ENCODE assay signal across 25 cellular contexts in the genomic region with DNA sequence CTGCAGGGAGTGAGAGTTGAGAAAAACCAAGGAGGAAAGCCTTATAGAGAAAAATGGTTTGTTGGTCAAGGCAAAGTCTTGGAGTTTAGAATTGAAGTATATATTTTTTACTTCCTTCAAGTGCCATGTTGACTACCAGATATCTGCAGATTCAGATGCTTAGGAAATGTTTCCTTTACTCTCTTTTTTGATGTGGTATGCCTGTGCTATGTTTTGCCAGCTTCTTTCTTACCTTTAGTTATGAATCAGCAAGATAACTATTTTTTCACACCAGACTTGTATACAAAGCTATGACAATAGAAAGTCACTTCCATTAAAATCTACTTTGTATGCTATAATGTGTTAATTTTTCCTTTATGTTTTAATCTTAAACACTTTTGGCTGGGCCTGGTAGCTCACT. TPM values are rescaled to one million over a fixed set of nuclear protein-coding genes. Genes with fewer than 3 reads are reported as not detected.
DNase-seq lines count a peak whose midpoint lies in the region; ATAC-seq and TF ChIP-seq lines count a peak whose summit lies in the region.
"Had no signal": no experiment of that assay in that cellular context is flagged by ENCODE, and none has a peak within 500 bp of the region (broad histone marks: within the 10 kb centered on the region; RNA-seq: fewer than 3 reads in every experiment).

No MANE protein-coding gene starts in this region.

- peaks cover 6% of the 10 kb centered on the region; the same call in 1 of the 2 replicates for H3F3A ChIP-seq in Loucy (ENCODE audit: low read depth)

- no peak for TF ChIP-seq EP300 in transverse colon (IDR thresholded peaks at IDR 0.05; ENCODE audit: low read depth)

- H3K4me2 ChIP-seq in Loucy (ENCODE audit: low read depth, low read length, poor library complexity, severe bottlenecking), result peak overlapping the region; percentile 58
- H3K4me2 ChIP-seq: hepatocyte had no signal

- no peaks in the 10 kb centered on the region for H3K9me2 ChIP-seq in Loucy (replicated peaks; ENCODE audit: low read depth, low read length)

- H3K4me3 Mint-ChIP-seq in stimulated activated naive CD8-positive, alpha-beta T cell treated with anti-CD3 and anti-CD28 coated beads, Interleukin-15, Interleukin-2, amounts not matched to agents 100 ng/mL and 50 ng/mL, for 24 hours, result peak overlapping the region; percentile 6
- no peak overlapping the region for H3K4me3 Mint-ChIP-seq in activated CD8-positive, alpha-beta T cell treated with anti-CD3 and anti-CD28 coated beads, Interleukin-2, amount 10 ng/mL, durations not matched to agents 7 days and 5 days
- H3K4me3 Mint-ChIP-seq: stimulated activated memory B cell treated with anti-CD40 and anti-IgM and Interleukin-4, amounts not matched to agents 10 μg/mL and 1 μg/mL and 100 μg/mL, for 72 hours had no signal

- peaks cover 7% of the 10 kb centered on the region for H3K36me3 Mint-ChIP-seq in stimulated activated naive CD8-positive, alpha-beta T cell treated with anti-CD3 and anti-CD28 coated beads, Interleukin-15, Interleukin-2, amounts not matched to agents 100 ng/mL and 50 ng/mL, for 24 hours (ENCODE audit: low read depth)
- H3K36me3 Mint-ChIP-seq in activated CD8-positive, alpha-beta T cell treated with anti-CD3 and anti-CD28 coated beads, Interleukin-2, amount 10 ng/mL, durations not matched to agents 7 days and 5 days (ENCODE audit: low read depth), result peaks cover 34% of the 10 kb centered on the region

- POLR2A ChIA-PET in activated CD8-positive, alpha-beta T cell treated with anti-CD3 and anti-CD28 coated beads, Interleukin-2, amount 10 ng/mL, durations not matched to agents 7 days and 5 days (lab: Charles Lee), result no interaction called here

- no peaks in the 10 kb centered on the region for H3K27me3 Mint-ChIP-seq in stimulated activated naive CD8-positive, alpha-beta T cell treated with anti-CD3 and anti-CD28 coated beads, Interleukin-15, Interleukin-2, amounts not matched to agents 100 ng/mL and 50 ng/mL, for 24 hours
- no peaks in the 10 kb centered on the region for H3K27me3 Mint-ChIP-seq in activated CD8-positive, alpha-beta T cell treated with anti-CD3 and anti-CD28 coated beads, Interleukin-2, amount 10 ng/mL, durations not matched to agents 7 days and 5 days (ENCODE audit: low read depth)
- H3K27me3 Mint-ChIP-seq: stimulated activated memory B cell treated with anti-CD40 and anti-IgM and Interleukin-4, amounts not matched to agents 10 μg/mL and 1 μg/mL and 100 μg/mL, for 72 hours had no signal

- TF ChIP-seq CTCF in Loucy (conservative IDR thresholded peaks at IDR 0.05; ENCODE audit: low read length) (no peak), heart left ventricle (IDR thresholded peaks at IDR 0.05) (no peak), transverse colon (IDR thresholded peaks at IDR 0.05) (no peak)

- H3K9ac ChIP-seq in Loucy (ENCODE audit: low read depth, low read length, poor library complexity, severe bottlenecking), result no peak overlapping the region

- H3K9me3 ChIP-seq in Loucy (ENCODE audit: insufficient read depth, low read depth, low read length), result no peaks in the 10 kb centered on the region
- peaks cover 0 to 3% (median 0%) of the 10 kb centered on the region in 12 donors for H3K9me3 ChIP-seq in heart left ventricle
- no peaks in the 10 kb centered on the region for H3K9me3 ChIP-seq in transverse colon
- H3K9me3 ChIP-seq: MG63, neutrophil, testis had no signal

- no peak for ATAC-seq in stimulated activated naive CD8-positive, alpha-beta T cell treated with anti-CD3 and anti-CD28 coated beads, Interleukin-15, Interleukin-2, amounts not matched to agents 100 U/mL and 50 U/mL, for 24 hours
- ATAC-seq in activated CD8-positive, alpha-beta T cell treated with anti-CD3 and anti-CD28 coated beads, Interleukin-2, amount 10 ng/mL, durations not matched to agents 7 days and 5 days, result no peak
- no peak for ATAC-seq in heart left ventricle
- no peak for ATAC-seq in HG03045 (IDR thresholded peaks at IDR 0.05; ENCODE audit: unreplicated experiment)
- ATAC-seq: HCT116; left colon; stimulated activated memory B cell treated with anti-CD40 and anti-IgM and Interleukin-4, amounts not matched to agents 10 μg/mL and 1 μg/mL and 100 μg/mL, for 72 hours had no signal

- no peaks in the 10 kb centered on the region for H3K36me3 ChIP-seq in Loucy (ENCODE audit: insufficient read depth, low read length)
- no peaks in the 10 kb centered on the region for H3K36me3 ChIP-seq in heart left ventricle
- H3K36me3 ChIP-seq in transverse colon, result no peaks in the 10 kb centered on the region
- H3K36me3 ChIP-seq: MG63, neutrophil had no signal

- intact Hi-C loops in heart left ventricle (cut with DNase I) (no loop called here), transverse colon (cut with DNase I; ENCODE audit: low total_unique reads) (no loop called here)

- in situ Hi-C loops in transverse colon (cut with MboI; ENCODE audit: low pct_ligation_motif_present in 1 of 4, low pct_unique_long_range_greater_than_20kb in 1 of 4, low sequenced_read_pairs in 3 of 4), result no loop called here

- no peak overlapping the region for H3K27ac ChIP-seq in heart left ventricle
- H3K27ac ChIP-seq in transverse colon, result no peak overlapping the region
- H3K27ac ChIP-seq: hepatocyte, neutrophil, testis had no signal

- CTCF ChIA-PET in activated CD8-positive, alpha-beta T cell treated with anti-CD3 and anti-CD28 coated beads, Interleukin-2, amount 10 ng/mL, durations not matched to agents 7 days and 5 days (lab: Charles Lee), result interaction anchor here (1.4 kb wide), 1 partner anchor 32 kb away, joined by 10 read pairs; no protein-coding TSS in a partner anchor

- H3K27ac Mint-ChIP-seq in stimulated activated naive CD8-positive, alpha-beta T cell treated with anti-CD3 and anti-CD28 coated beads, Interleukin-15, Interleukin-2, amounts not matched to agents 100 ng/mL and 50 ng/mL, for 24 hours, result peak overlapping the region; percentile 71
- H3K27ac Mint-ChIP-seq in activated CD8-positive, alpha-beta T cell treated with anti-CD3 and anti-CD28 coated beads, Interleukin-2, amount 10 ng/mL, durations not matched to agents 7 days and 5 days, result peak overlapping the region; percentile 7
- H3K27ac Mint-ChIP-seq: stimulated activated memory B cell treated with anti-CD40 and anti-IgM and Interleukin-4, amounts not matched to agents 10 μg/mL and 1 μg/mL and 100 μg/mL, for 72 hours had no signal

- peaks cover 53% of the 10 kb centered on the region for H4K20me1 ChIP-seq in Loucy (ENCODE audit: insufficient read depth, low read length, poor library complexity, severe bottlenecking)

- H3K9me3 Mint-ChIP-seq in stimulated activated naive CD8-positive, alpha-beta T cell treated with anti-CD3 and anti-CD28 coated beads, Interleukin-15, Interleukin-2, amounts not matched to agents 100 ng/mL and 50 ng/mL, for 24 hours, result peaks cover 4% of the 10 kb centered on the region
- peaks cover 4% of the 10 kb centered on the region for H3K9me3 Mint-ChIP-seq in activated CD8-positive, alpha-beta T cell treated with anti-CD3 and anti-CD28 coated beads, Interleukin-2, amount 10 ng/mL, durations not matched to agents 7 days and 5 days (ENCODE audit: insufficient read depth)
- H3K9me3 Mint-ChIP-seq: stimulated activated memory B cell treated with anti-CD40 and anti-IgM and Interleukin-4, amounts not matched to agents 10 μg/mL and 1 μg/mL and 100 μg/mL, for 72 hours had no signal

- H3K79me2 ChIP-seq in Loucy (ENCODE audit: insufficient read depth, low read length), result peaks cover 78% of the 10 kb centered on the region

- DNase-seq in stimulated activated naive CD8-positive, alpha-beta T cell treated with anti-CD3 and anti-CD28 coated beads, Interleukin-15, Interleukin-2, amounts not matched to agents 100 U/mL and 50 U/mL, for 24 hours, result no peak
- DNase-seq in activated CD8-positive, alpha-beta T cell treated with anti-CD3 and anti-CD28 coated beads, Interleukin-2, amount 10 ng/mL, durations not matched to agents 7 days and 5 days, result no peak
- no peak for DNase-seq in heart left ventricle
- DNase-seq in transverse colon, result no peak
- DNase-seq: activated CD8-positive, alpha-beta memory T cell treated with anti-CD3 and anti-CD28 coated beads for 24 hours; activated T-cell treated with anti-CD3 and anti-CD28 coated beads, Interleukin-2, amount 50 U/mL, for 1 hour; DMS153; KBM-7; left colon; mammary epithelial cell; MG63; NCI-H1105 treated with DMSO at 0.1 percent for 48 hours; NCI-H1930; NCI-H524; Right ventricle myocardium superior; stimulated activated CD4-positive, alpha-beta T cell treated with anti-CD3 and anti-CD28 coated beads, Interleukin-4, amount 100 ng/mL, for 4 hours; T1000; testis had no signal

- no peaks in the 10 kb centered on the region for H3K27me3 ChIP-seq in Loucy (ENCODE audit: insufficient read depth, low read length, poor library complexity, severe bottlenecking)
- no peaks in the 10 kb centered on the region for H3K27me3 ChIP-seq in heart left ventricle
- no peaks in the 10 kb centered on the region for H3K27me3 ChIP-seq in transverse colon
- H3K27me3 ChIP-seq: hepatocyte, MG63, neutrophil, testis had no signal

- H3K4me3 ChIP-seq in Loucy (ENCODE audit: low read length, poor library complexity, severe bottlenecking) (peak overlapping the region; percentile 22), heart left ventricle (no peak overlapping the region), transverse colon (no peak overlapping the region)
- H3K4me3 ChIP-seq: hepatocyte, MG63, testis had no signal

- H3K4me1 ChIP-seq in Loucy (ENCODE audit: insufficient read depth, low read length, poor library complexity, severe bottlenecking) (peaks cover 53% of the 10 kb centered on the region), heart left ventricle (peaks cover 0 to 79% (median 28%) of the 10 kb centered on the region in 12 donors), transverse colon (peaks cover 8 to 65% (median 26%) of the 10 kb centered on the region in 4 donors)

- peaks cover 84% of the 10 kb centered on the region for H3K4me1 Mint-ChIP-seq in stimulated activated naive CD8-positive, alpha-beta T cell treated with anti-CD3 and anti-CD28 coated beads, Interleukin-15, Interleukin-2, amounts not matched to agents 100 ng/mL and 50 ng/mL, for 24 hours (ENCODE audit: low read depth)
- H3K4me1 Mint-ChIP-seq in activated CD8-positive, alpha-beta T cell treated with anti-CD3 and anti-CD28 coated beads, Interleukin-2, amount 10 ng/mL, durations not matched to agents 7 days and 5 days (ENCODE audit: low read depth), result peaks cover 65% of the 10 kb centered on the region

- TF ChIP-seq POLR2A in heart left ventricle (IDR thresholded peaks at IDR 0.05), result no peak
- no peak for TF ChIP-seq POLR2A in transverse colon (IDR thresholded peaks at IDR 0.05)

- H2AFZ ChIP-seq in Loucy (ENCODE audit: low read length), result no peak overlapping the region
- H2AFZ ChIP-seq: hepatocyte had no signal

RNA-seq across cellular contexts. Expression of a gene that starts 3.6 kb away (rescaled TPM):
- 10 to 100 TPM; 18.2 to 20.3 TPM for total RNA-seq in activated CD8-positive, alpha-beta T cell treated with anti-CD3 and anti-CD28 coated beads, Interleukin-2, amount 10 ng/mL, durations not matched to agents 7 days and 5 days
- 1 to 10 TPM; 4.7 to 8.6 (median 5.2) TPM for total RNA-seq in heart left ventricle
- polyA plus RNA-seq in heart left ventricle, result 1 to 10 TPM; 4.0 to 7.9 TPM
- 10 to 100 TPM; 17.7 to 27.3 (median 25.3) TPM for total RNA-seq in transverse colon
